In the genomic region with DNA sequence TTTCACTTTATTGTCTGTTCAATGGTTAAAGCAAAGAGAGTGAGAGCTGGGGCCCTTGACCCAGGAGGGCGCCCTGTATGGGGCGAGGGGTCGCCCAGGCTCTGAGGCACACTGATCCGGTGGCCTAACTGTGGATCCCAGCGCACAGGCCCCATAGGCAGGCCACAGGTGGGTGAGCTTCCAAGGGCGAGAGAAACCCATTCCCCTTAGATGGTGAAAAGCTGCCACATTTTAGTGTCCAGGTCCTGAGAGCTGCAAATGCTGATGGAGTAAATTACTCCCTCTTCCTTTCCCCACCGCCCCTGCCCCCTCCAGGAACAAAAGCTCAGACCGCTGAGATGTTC, we compare ENCODE assay signal across 18 cellular contexts. TPM values are rescaled to one million over a fixed set of nuclear protein-coding genes. Genes with fewer than 3 reads are reported as not detected.
"Had no signal": no experiment of that assay in that cellular context is flagged by ENCODE, and none has a peak within 500 bp of the region (broad histone marks: within the 10 kb centered on the region; RNA-seq: fewer than 3 reads in every experiment).

No MANE protein-coding gene starts in this region.

- DNase-seq: activated CD4-positive, alpha-beta T cell treated with anti-CD3 and anti-CD28 coated beads for 4 hours; activated CD8-positive, alpha-beta memory T cell treated with anti-CD3 and anti-CD28 coated beads, Interleukin-2, amount 50 U/mL, for 4 hours; activated CD8-positive, alpha-beta T cell treated with anti-CD3 and anti-CD28 coated beads for 36 hours; aorta; foreskin keratinocyte; left cardiac atrium; natural killer cell; ovary; stimulated activated CD4-positive, alpha-beta T cell treated with anti-CD3 and anti-CD28 coated beads, Interleukin-4, amount 100 ng/mL, for 4 hours; WERI-Rb-1 had no signal

- H3K9me3 Mint-ChIP-seq: activated CD8-positive, alpha-beta T cell treated with anti-CD3 and anti-CD28 coated beads for 36 hours; activated naive CD4-positive, alpha-beta T cell treated with anti-CD3 and anti-CD28 coated beads, Interleukin-2, amount 50 U/mL, for 72 hours; activated T-helper 17 cell treated with anti-CD3 and anti-CD28 coated beads, Interleukin-2, amount 50 U/mL, for 72 hours; natural killer cell; T-cell had no signal

- ATAC-seq: activated CD8-positive, alpha-beta T cell treated with anti-CD3 and anti-CD28 coated beads for 36 hours; activated naive CD4-positive, alpha-beta T cell treated with anti-CD3 and anti-CD28 coated beads, Interleukin-2, amount 50 U/mL, for 72 hours; activated T-helper 17 cell treated with anti-CD3 and anti-CD28 coated beads, Interleukin-2, amount 50 U/mL, for 72 hours; foreskin keratinocyte; left cardiac atrium; natural killer cell had no signal

- H3K36me3 Mint-ChIP-seq: natural killer cell, T-cell had no signal

- H3K27ac ChIP-seq: esophagus muscularis mucosa, foreskin keratinocyte, ovary, WERI-Rb-1 had no signal

- H3K4me3 Mint-ChIP-seq: activated CD8-positive, alpha-beta T cell treated with anti-CD3 and anti-CD28 coated beads for 36 hours; activated T-helper 17 cell treated with anti-CD3 and anti-CD28 coated beads, Interleukin-2, amount 50 U/mL, for 72 hours; natural killer cell had no signal

- H3K27me3 ChIP-seq: foreskin keratinocyte had no signal

- FAIRE-seq: bronchial epithelial cell, endometrium, urothelium cell line had no signal

- H3K4me3 ChIP-seq: esophagus muscularis mucosa, lung, ovary had no signal

- H3K9me3 ChIP-seq: esophagus muscularis mucosa, ovary had no signal

- H3K27ac Mint-ChIP-seq: activated CD8-positive, alpha-beta T cell treated with anti-CD3 and anti-CD28 coated beads for 36 hours; activated T-helper 17 cell treated with anti-CD3 and anti-CD28 coated beads, Interleukin-2, amount 50 U/mL, for 72 hours; natural killer cell had no signal

- H3K36me3 ChIP-seq: esophagus muscularis mucosa, ovary, WERI-Rb-1 had no signal

RNA-seq across cellular contexts. Expression of gene DLX2, which starts 5.9 kb away (rescaled TPM):
- total RNA-seq: activated CD8-positive, alpha-beta T cell treated with anti-CD3 and anti-CD28 coated beads for 36 hours; activated naive CD4-positive, alpha-beta T cell treated with anti-CD3 and anti-CD28 coated beads, Interleukin-2, amount 50 U/mL, for 72 hours; activated T-helper 17 cell treated with anti-CD3 and anti-CD28 coated beads, Interleukin-2, amount 50 U/mL, for 72 hours; aorta; bronchial epithelial cell; esophagus muscularis mucosa; left cardiac atrium had no signal
- polyA plus RNA-seq: ovary had no signal

RNA-seq across cellular contexts. Expression of gene DLX1, which starts 23.3 kb away (rescaled TPM):
- total RNA-seq: activated CD8-positive, alpha-beta T cell treated with anti-CD3 and anti-CD28 coated beads for 36 hours; activated naive CD4-positive, alpha-beta T cell treated with anti-CD3 and anti-CD28 coated beads, Interleukin-2, amount 50 U/mL, for 72 hours; activated T-helper 17 cell treated with anti-CD3 and anti-CD28 coated beads, Interleukin-2, amount 50 U/mL, for 72 hours; bronchial epithelial cell; lung; natural killer cell; T-cell had no signal
